ENCODE assay signal across 1 cellular context in the genomic region with DNA sequence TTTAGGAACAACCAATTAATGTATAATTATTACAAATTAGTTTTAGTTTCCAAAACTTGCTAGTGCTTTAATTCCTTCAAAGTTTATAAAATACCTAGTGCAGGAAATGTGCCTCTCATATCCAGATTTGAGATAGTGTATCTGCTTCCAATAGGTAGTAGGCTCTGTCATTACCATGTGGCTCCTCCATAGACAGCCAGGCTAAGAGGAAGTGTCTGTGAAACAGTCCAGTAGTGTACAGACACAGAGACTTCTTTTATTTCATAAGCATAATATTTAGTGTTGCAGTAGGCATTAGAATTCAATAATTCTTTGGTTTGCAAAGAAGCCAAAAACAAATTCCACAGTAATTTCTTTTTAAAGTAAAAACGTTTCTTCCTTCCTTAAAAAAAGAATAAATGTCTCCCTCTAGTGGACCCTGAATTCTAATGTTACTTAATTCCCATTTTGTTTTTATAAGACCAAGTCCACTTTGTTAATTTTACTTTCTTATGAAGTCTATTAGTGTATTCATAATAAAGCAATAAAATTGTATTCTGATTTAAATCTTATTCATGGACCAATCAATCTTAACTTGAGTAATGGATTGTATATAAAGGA.
A peak's percentile ranks its signal among the peaks of the same experiment; 100 is the strongest.
TF ChIP-seq lines count a peak whose summit lies in the region.

No MANE protein-coding gene starts in this region.

TF ChIP-seq in K562, 482 proteins besides CTCF, POLR2A, EP300 and RAD21 (continued from another document):
- 0 out of 2 replicates have a peak, but pooled peaks have one; percentile 42 for TF ChIP-seq MYC (IDR thresholded peaks at IDR 0.05; ENCODE audit: low read depth, low read length)
- no peak for TF ChIP-seq MYC (CRISPR knock-in tag; IDR thresholded peaks at IDR 0.05; ENCODE audit: borderline replicate concordance, low read depth)
- TF ChIP-seq SPI1 (IDR thresholded peaks at IDR 0.05; ENCODE audit: borderline replicate concordance, low read depth, low read length), result peak; percentile 62
- TF ChIP-seq BCOR (IDR thresholded peaks at IDR 0.05), result no peak
- peak; percentile 55; the same call in 1 of the 2 replicates for TF ChIP-seq FOXM1 (IDR thresholded peaks at IDR 0.05; ENCODE audit: low read depth)
- no peak for TF ChIP-seq FOXM1 (CRISPR knock-in tag; IDR thresholded peaks at IDR 0.05; ENCODE audit: low read depth)
